In the genomic region with DNA sequence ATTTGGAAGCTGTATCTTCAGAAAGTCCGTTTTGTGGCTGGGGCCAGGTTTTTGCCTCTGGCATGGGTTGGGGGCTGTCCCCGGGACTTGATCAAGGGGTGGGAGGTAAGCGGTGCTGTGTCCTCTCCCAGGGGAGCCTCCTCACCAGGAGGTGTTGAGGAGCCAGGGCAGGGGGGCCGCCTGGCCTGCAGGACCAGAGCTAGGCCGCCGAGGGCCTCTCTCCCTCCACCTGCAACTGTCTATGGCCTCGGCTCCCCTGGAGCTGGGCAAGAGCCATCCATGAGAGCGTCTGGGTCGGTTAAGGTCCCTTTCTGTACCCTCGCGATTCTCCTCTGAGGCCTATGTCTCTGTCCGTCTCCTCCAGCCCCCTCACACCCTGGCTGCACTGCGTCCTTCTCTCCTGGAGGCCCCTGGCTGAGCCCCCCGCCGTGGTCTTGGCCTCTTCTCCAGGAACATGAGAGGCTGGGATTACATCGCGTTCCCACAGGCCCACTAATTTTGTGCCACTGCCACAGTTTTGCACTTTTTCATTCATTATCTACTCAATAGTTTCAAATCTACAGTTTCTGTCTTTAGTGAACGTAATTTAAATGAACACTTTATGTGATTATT, we compare ENCODE assay signal across 1 cellular context.
A peak's percentile ranks its signal among the peaks of the same experiment; 100 is the strongest.
TF ChIP-seq lines count a peak whose summit lies in the region.

No MANE protein-coding gene starts in this region.

TF ChIP-seq in K562, 482 proteins besides CTCF, POLR2A, EP300 and RAD21 (continued from another document):
- TF ChIP-seq, protein P1, sequence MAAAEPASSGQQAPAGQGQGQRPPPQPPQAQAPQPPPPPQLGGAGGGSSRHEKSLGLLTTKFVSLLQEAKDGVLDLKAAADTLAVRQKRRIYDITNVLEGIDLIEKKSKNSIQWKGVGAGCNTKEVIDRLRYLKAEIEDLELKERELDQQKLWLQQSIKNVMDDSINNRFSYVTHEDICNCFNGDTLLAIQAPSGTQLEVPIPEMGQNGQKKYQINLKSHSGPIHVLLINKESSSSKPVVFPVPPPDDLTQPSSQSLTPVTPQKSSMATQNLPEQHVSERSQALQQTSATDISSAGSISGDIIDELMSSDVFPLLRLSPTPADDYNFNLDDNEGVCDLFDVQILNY (CRISPR knock-in tag; IDR thresholded peaks at IDR 0.05), result no peak
- TF ChIP-seq C11orf30 (IDR thresholded peaks at IDR 0.05; ENCODE audit: low read depth), result no peak
- TF ChIP-seq ZNF76 (CRISPR knock-in tag; IDR thresholded peaks at IDR 0.05; ENCODE audit: borderline replicate concordance), result no peak
- TF ChIP-seq SREBF2 (CRISPR knock-in tag; IDR thresholded peaks at IDR 0.05), result 0 out of 2 replicates have a peak, but pooled peaks have one; percentile 77
- TF ChIP-seq ETV6 (IDR thresholded peaks at IDR 0.05; ENCODE audit: borderline replicate concordance in 1 of 2, low read depth in 2 of 2, low read length in 1 of 2), result no peak
- no peak for TF ChIP-seq ETV6 (CRISPR knock-in tag; IDR thresholded peaks at IDR 0.05; ENCODE audit: borderline replicate concordance)
- TF ChIP-seq ZNF263 (CRISPR knock-in tag; IDR thresholded peaks at IDR 0.05; ENCODE audit: borderline replicate concordance), result peak; percentile 45; the same call in 1 of the 2 replicates
- TF ChIP-seq MECOM (CRISPR knock-in tag; IDR thresholded peaks at IDR 0.05), result no peak
- no peak for TF ChIP-seq SRSF9 (IDR thresholded peaks at IDR 0.05; ENCODE audit: borderline replicate concordance, low read depth, low read length)
- TF ChIP-seq, protein P2, sequence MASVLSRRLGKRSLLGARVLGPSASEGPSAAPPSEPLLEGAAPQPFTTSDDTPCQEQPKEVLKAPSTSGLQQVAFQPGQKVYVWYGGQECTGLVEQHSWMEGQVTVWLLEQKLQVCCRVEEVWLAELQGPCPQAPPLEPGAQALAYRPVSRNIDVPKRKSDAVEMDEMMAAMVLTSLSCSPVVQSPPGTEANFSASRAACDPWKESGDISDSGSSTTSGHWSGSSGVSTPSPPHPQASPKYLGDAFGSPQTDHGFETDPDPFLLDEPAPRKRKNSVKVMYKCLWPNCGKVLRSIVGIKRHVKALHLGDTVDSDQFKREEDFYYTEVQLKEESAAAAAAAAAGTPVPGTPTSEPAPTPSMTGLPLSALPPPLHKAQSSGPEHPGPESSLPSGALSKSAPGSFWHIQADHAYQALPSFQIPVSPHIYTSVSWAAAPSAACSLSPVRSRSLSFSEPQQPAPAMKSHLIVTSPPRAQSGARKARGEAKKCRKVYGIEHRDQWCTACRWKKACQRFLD (CRISPR knock-in tag; IDR thresholded peaks at IDR 0.05), result 0 out of 2 replicates have a peak, but pooled peaks have one; percentile 6
- peak; percentile 5; the same call in 1 of the 2 replicates for TF ChIP-seq ERF (CRISPR knock-in tag; IDR thresholded peaks at IDR 0.05)
- no peak for TF ChIP-seq ZNF217 (CRISPR knock-in tag; IDR thresholded peaks at IDR 0.05)
- no peak for TF ChIP-seq FOXJ2 (tag; IDR thresholded peaks at IDR 0.05)
- no peak for TF ChIP-seq CC2D1A (IDR thresholded peaks at IDR 0.05)
- TF ChIP-seq BRCA1 (IDR thresholded peaks at IDR 0.05), result no peak
- TF ChIP-seq BRCA1 (CRISPR knock-in tag; IDR thresholded peaks at IDR 0.05), result no peak
- TF ChIP-seq, protein P3, sequence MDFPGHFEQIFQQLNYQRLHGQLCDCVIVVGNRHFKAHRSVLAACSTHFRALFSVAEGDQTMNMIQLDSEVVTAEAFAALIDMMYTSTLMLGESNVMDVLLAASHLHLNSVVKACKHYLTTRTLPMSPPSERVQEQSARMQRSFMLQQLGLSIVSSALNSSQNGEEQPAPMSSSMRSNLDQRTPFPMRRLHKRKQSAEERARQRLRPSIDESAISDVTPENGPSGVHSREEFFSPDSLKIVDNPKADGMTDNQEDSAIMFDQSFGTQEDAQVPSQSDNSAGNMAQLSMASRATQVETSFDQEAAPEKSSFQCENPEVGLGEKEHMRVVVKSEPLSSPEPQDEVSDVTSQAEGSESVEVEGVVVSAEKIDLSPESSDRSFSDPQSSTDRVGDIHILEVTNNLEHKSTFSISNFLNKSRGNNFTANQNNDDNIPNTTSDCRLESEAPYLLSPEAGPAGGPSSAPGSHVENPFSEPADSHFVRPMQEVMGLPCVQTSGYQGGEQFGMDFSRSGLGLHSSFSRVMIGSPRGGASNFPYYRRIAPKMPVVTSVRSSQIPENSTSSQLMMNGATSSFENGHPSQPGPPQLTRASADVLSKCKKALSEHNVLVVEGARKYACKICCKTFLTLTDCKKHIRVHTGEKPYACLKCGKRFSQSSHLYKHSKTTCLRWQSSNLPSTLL (IDR thresholded peaks at IDR 0.05), result no peak
- peak; percentile 2; the same call in 1 of the 2 replicates for TF ChIP-seq ZNF175 (CRISPR knock-in tag; IDR thresholded peaks at IDR 0.05; ENCODE audit: low read depth)
- TF ChIP-seq GTF2E2 (tag; IDR thresholded peaks at IDR 0.05), result no peak; the same call in 1 of the 2 replicates
- no peak for TF ChIP-seq PCBP2 (IDR thresholded peaks at IDR 0.05; ENCODE audit: low read depth, low read length, poor library complexity, severe bottlenecking)
- no peak for TF ChIP-seq RBM15 (IDR thresholded peaks at IDR 0.05; ENCODE audit: insufficient read depth, low read length)
- TF ChIP-seq FOXP1 (CRISPR knock-in tag; IDR thresholded peaks at IDR 0.05), result no peak
- TF ChIP-seq LCOR (CRISPR knock-in tag; IDR thresholded peaks at IDR 0.05), result no peak
- no peak for TF ChIP-seq RUNX1 (IDR thresholded peaks at IDR 0.05; ENCODE audit: low read depth)
- peak; percentile 26; the same call in 1 of the 2 replicates for TF ChIP-seq POLR2H (tag; IDR thresholded peaks at IDR 0.05; ENCODE audit: low read depth)
- TF ChIP-seq CBX3 (IDR thresholded peaks at IDR 0.05; ENCODE audit: borderline replicate concordance in 1 of 2, low read length in 2 of 2), result no peak
- TF ChIP-seq, protein P4, sequence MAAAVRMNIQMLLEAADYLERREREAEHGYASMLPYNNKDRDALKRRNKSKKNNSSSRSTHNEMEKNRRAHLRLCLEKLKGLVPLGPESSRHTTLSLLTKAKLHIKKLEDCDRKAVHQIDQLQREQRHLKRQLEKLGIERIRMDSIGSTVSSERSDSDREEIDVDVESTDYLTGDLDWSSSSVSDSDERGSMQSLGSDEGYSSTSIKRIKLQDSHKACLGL (CRISPR knock-in tag; IDR thresholded peaks at IDR 0.05; ENCODE audit: borderline replicate concordance, poor library complexity, severe bottlenecking), result no peak
- TF ChIP-seq, protein P5, sequence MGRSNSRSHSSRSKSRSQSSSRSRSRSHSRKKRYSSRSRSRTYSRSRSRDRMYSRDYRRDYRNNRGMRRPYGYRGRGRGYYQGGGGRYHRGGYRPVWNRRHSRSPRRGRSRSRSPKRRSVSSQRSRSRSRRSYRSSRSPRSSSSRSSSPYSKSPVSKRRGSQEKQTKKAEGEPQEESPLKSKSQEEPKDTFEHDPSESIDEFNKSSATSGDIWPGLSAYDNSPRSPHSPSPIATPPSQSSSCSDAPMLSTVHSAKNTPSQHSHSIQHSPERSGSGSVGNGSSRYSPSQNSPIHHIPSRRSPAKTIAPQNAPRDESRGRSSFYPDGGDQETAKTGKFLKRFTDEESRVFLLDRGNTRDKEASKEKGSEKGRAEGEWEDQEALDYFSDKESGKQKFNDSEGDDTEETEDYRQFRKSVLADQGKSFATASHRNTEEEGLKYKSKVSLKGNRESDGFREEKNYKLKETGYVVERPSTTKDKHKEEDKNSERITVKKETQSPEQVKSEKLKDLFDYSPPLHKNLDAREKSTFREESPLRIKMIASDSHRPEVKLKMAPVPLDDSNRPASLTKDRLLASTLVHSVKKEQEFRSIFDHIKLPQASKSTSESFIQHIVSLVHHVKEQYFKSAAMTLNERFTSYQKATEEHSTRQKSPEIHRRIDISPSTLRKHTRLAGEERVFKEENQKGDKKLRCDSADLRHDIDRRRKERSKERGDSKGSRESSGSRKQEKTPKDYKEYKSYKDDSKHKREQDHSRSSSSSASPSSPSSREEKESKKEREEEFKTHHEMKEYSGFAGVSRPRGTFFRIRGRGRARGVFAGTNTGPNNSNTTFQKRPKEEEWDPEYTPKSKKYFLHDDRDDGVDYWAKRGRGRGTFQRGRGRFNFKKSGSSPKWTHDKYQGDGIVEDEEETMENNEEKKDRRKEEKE (IDR thresholded peaks at IDR 0.05; ENCODE audit: borderline replicate concordance in 1 of 2, control insufficient read depth in 1 of 2, low read depth in 2 of 2, low read length in 1 of 2), result no peak
